In the genomic region with DNA sequence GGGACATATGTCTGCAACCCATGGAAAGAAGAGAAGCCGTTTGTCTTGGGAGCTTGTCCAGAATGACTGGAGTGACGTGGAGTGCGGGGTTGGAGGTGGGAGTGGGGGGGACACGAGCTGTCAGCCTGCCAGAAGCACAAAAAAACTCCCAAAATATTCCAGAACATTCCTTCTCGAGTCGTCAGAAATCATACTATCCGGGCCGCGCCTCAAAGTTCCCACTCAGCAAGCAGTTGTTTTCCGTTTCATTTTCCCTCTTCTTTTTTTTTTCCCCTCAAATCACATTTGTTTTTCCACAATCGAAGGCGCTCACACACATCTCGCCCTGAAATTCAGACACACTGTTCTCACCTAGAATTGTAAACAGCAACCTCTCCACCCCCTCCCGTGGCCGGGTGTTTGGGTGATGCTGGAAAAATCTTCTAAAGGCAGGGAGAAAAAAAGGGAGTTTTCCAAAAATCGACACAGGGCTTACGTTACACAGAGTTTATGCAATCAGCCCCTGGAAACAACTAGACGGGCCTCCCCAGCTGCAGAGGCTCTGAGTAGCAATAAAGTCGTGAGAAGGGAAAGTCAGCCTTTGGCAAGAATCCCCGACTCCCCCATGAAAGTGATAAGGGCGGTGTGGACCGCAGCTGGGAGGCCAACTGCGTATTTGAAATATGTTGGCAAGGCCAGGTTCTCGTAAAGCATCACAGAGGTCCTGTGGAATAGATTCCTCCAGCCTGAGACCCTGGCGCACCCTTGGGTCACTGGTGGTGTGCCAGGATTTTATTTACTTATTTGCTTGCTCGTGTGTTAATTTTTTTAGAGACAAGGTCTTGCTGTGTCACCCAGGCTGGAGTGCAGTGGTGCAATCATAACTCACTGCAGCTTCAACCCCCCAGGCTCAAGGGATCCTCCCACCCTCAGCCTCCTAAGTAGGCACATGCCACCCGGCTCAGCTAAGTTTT, we compare ENCODE assay signal across 8 cellular contexts. TPM values are rescaled to one million over a fixed set of nuclear protein-coding genes. Genes with fewer than 3 reads are reported as not detected.
DNase-seq lines count a peak whose midpoint lies in the region; ATAC-seq and TF ChIP-seq lines count a peak whose summit lies in the region.

No MANE protein-coding gene starts in this region.

- H3K4me3 Mint-ChIP-seq in endothelial cell (ENCODE audit: unreplicated experiment) = no peak overlapping the region

- DNase-seq in HuH-7.5 (ENCODE audit: low spot score) = peak; percentile 56
- peak; percentile 99 for DNase-seq in amniotic epithelial cell (ENCODE audit: low read depth)
- peak; percentile 99 for DNase-seq in iris pigment epithelial cell (ENCODE audit: low read depth)
- DNase-seq in suprapubic skin (ENCODE audit: low spot score in 2 of 2) = peak; percentile 87 to 90
- DNase-seq in activated T-cell treated with anti-CD3 and anti-CD28 coated beads for 4 hours = no peak
- DNase-seq in NCI-H187 (lab: John Stamatoyannopoulos, UW) = no peak
- DNase-seq in endothelial cell (ENCODE audit: low spot score) = no peak

- no peaks in the 10 kb centered on the region for H3K36me3 Mint-ChIP-seq in endothelial cell (ENCODE audit: low read depth, unreplicated experiment)

- TF ChIP-seq POLR2A in suprapubic skin (IDR thresholded peaks at IDR 0.05) = no peak

- H3K4me1 Mint-ChIP-seq in endothelial cell (ENCODE audit: unreplicated experiment) = peaks cover 6% of the 10 kb centered on the region

- TF ChIP-seq EP300 in suprapubic skin (IDR thresholded peaks at IDR 0.05) = no peak

- peaks cover 18% of the 10 kb centered on the region for H3K4me1 ChIP-seq in suprapubic skin

- WGBS in suprapubic skin = 19% methylated on average over 27 of the region's 27 CpGs

- H3K27me3 ChIP-seq in suprapubic skin = no peaks in the 10 kb centered on the region

- H3K36me3 ChIP-seq in suprapubic skin = no peaks in the 10 kb centered on the region

- ATAC-seq in HG03342 (IDR thresholded peaks at IDR 0.05; ENCODE audit: unreplicated experiment) = no peak

- peak overlapping the region; percentile 87 for H3K27ac ChIP-seq in suprapubic skin

- no peaks in the 10 kb centered on the region for H3K9me3 ChIP-seq in suprapubic skin

- H3K4me3 ChIP-seq in suprapubic skin = no peak overlapping the region

- no peak overlapping the region for H3K27ac Mint-ChIP-seq in endothelial cell (ENCODE audit: unreplicated experiment)

- peaks cover 4% of the 10 kb centered on the region for H3K27me3 Mint-ChIP-seq in endothelial cell (ENCODE audit: unreplicated experiment)

- H3K9me3 Mint-ChIP-seq in endothelial cell (ENCODE audit: unreplicated experiment) = no peaks in the 10 kb centered on the region

- TF ChIP-seq CTCF in suprapubic skin (IDR thresholded peaks at IDR 0.05) (no peak), endothelial cell (IDR thresholded peaks at IDR 0.05; ENCODE audit: unreplicated experiment) (no peak)

RNA-seq across cellular contexts. Expression of gene KLF2, which starts 31.2 kb away (rescaled TPM):
- total RNA-seq in suprapubic skin (10 to 100 TPM; 27.0 to 41.1 (median 36.9) TPM), endothelial cell (ENCODE audit: unreplicated experiment) (48.9 TPM)

Comparison
In these comparisons a context has a peak if more than half of its experiments do, and no peak if none do; other contexts are left out.
1. DNase-seq: peak in HuH-7.5 (single experiment), amniotic epithelial cell (single experiment), iris pigment epithelial cell (single experiment) and suprapubic skin (2 of 2); none in activated T-cell treated with anti-CD3 and anti-CD28 coated beads for 4 hours (single experiment), NCI-H187 (0 of 2) and endothelial cell (single experiment).